Comparison of ENCODE assay signal across 10 cellular contexts in the genomic region with DNA sequence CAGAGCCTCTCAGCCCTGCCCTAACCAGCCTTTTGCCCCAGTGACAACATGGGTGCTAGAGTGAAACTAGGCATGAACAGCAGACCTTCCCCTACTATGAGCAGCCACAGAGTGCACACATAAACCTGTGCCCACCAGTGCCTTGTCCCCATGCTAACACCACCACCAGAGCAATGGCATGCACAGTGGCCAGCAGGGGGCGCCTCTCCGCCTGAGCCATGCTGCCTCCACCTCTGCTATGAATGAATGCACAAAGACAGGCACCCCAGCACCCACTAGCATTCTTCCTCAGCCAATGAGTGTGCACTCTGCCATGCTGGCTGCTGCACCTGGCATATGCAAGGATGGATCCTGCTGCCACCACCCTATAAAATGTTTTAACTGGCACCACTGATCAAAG.
DNase-seq lines count a peak whose midpoint lies in the region; ATAC-seq and TF ChIP-seq lines count a peak whose summit lies in the region.
"Had no signal": no experiment of that assay in that cellular context is flagged by ENCODE, and none has a peak within 500 bp of the region (broad histone marks: within the 10 kb centered on the region; RNA-seq: fewer than 3 reads in every experiment).

No MANE protein-coding gene starts in this region.

- H3K4me1 ChIP-seq in psoas muscle: no peaks in the 10 kb centered on the region

- no peaks in the 10 kb centered on the region for H3K4me1 Mint-ChIP-seq in activated naive CD8-positive, alpha-beta T cell treated with anti-CD3 and anti-CD28 coated beads for 36 hours
- no peaks in the 10 kb centered on the region for H3K4me1 Mint-ChIP-seq in nephron progenitor cell
- no peaks in the 10 kb centered on the region for H3K4me1 Mint-ChIP-seq in T-helper 17 cell

- H3K36me3 Mint-ChIP-seq in activated naive CD8-positive, alpha-beta T cell treated with anti-CD3 and anti-CD28 coated beads for 36 hours: no peaks in the 10 kb centered on the region
- no peaks in the 10 kb centered on the region for H3K36me3 Mint-ChIP-seq in nephron progenitor cell (ENCODE audit: low read depth)
- H3K36me3 Mint-ChIP-seq in T-helper 17 cell (ENCODE audit: low read depth): no peaks in the 10 kb centered on the region

- intact Hi-C loops in psoas muscle (cut with DNase I): no loop called here

- TF ChIP-seq CTCF in GM06990 (IDR thresholded peaks at IDR 0.05; ENCODE audit: insufficient read depth, low read length, poor library complexity, severe bottlenecking) (peak; percentile 45), LNCAP (IDR thresholded peaks at IDR 0.05) (peak; percentile 38; the same call in 1 of the 2 replicates), psoas muscle (IDR thresholded peaks at IDR 0.05) (peak; percentile 20), nephron progenitor cell (IDR thresholded peaks at IDR 0.05) (no peak)

- H3K4me3 ChIP-seq in GM06990 (replicated peaks; ENCODE audit: low read depth, low read length) (no peak overlapping the region), psoas muscle (no peak overlapping the region)

- H3K36me3 ChIP-seq in GM06990 (ENCODE audit: control insufficient read depth, insufficient read depth, low read length): no peaks in the 10 kb centered on the region
- H3K36me3 ChIP-seq in psoas muscle (ENCODE audit: insufficient read depth in 1 of 2, low read depth in 1 of 2): no peaks in the 10 kb centered on the region

- H3K27me3 Mint-ChIP-seq in activated naive CD8-positive, alpha-beta T cell treated with anti-CD3 and anti-CD28 coated beads for 36 hours: no peaks in the 10 kb centered on the region
- no peaks in the 10 kb centered on the region for H3K27me3 Mint-ChIP-seq in nephron progenitor cell (ENCODE audit: low read depth, poor library complexity)
- no peaks in the 10 kb centered on the region for H3K27me3 Mint-ChIP-seq in T-helper 17 cell

- peak; percentile 1 for DNase-seq in GM06990 (ENCODE audit: extremely low read depth, insufficient read length)
- DNase-seq in activated naive CD8-positive, alpha-beta T cell treated with anti-CD3 and anti-CD28 coated beads for 36 hours: peak; percentile 3
- peak in 1 of 2 donors; percentile 44 for DNase-seq in psoas muscle
- DNase-seq in nephron progenitor cell: no peak
- no peak for DNase-seq in T-helper 17 cell
- no peak for DNase-seq in NCI-H510A (lab: John Stamatoyannopoulos, UW)
- DNase-seq: effector memory CD4-positive, alpha-beta T cell; NCI-H2081 treated with DMSO at 0.1 percent for 48 hours had no signal

- H3K27ac ChIP-seq in psoas muscle: no peak overlapping the region

- WGBS in psoas muscle, 3 donors: 8 to 34% (median 31%) methylated on average over 2 of the region's 2 CpGs

- H3K4me3 Mint-ChIP-seq in activated naive CD8-positive, alpha-beta T cell treated with anti-CD3 and anti-CD28 coated beads for 36 hours: no peak overlapping the region
- no peak overlapping the region for H3K4me3 Mint-ChIP-seq in nephron progenitor cell
- H3K4me3 Mint-ChIP-seq in T-helper 17 cell: no peak overlapping the region

- ATAC-seq in psoas muscle (no peak), T-helper 17 cell (no peak), HG02763 (IDR thresholded peaks at IDR 0.05; ENCODE audit: unreplicated experiment) (no peak)

- no peak overlapping the region for H3K27ac Mint-ChIP-seq in activated naive CD8-positive, alpha-beta T cell treated with anti-CD3 and anti-CD28 coated beads for 36 hours
- no peak overlapping the region for H3K27ac Mint-ChIP-seq in nephron progenitor cell
- no peak overlapping the region for H3K27ac Mint-ChIP-seq in T-helper 17 cell

- peaks cover 19% of the 10 kb centered on the region for H3K9me3 ChIP-seq in psoas muscle
- H3K9me3 ChIP-seq in T-helper 17 cell (ENCODE audit: control insufficient read depth, low read length, poor library complexity, severe bottlenecking): no peaks in the 10 kb centered on the region

- H3K27me3 ChIP-seq in GM06990 (replicated peaks; ENCODE audit: control insufficient read depth, insufficient read depth, low read length) (no peaks in the 10 kb centered on the region), psoas muscle (ENCODE audit: insufficient read depth in 3 of 3, low read length in 2 of 3) (no peaks in the 10 kb centered on the region)

- H3K9me3 Mint-ChIP-seq in activated naive CD8-positive, alpha-beta T cell treated with anti-CD3 and anti-CD28 coated beads for 36 hours: peaks cover 10% of the 10 kb centered on the region
- peaks cover 84% of the 10 kb centered on the region for H3K9me3 Mint-ChIP-seq in nephron progenitor cell

Comparison
In these comparisons a context has a peak if more than half of its experiments do, and no peak if none do; other contexts are left out.
1. DNase-seq: peak in GM06990 (single experiment) and activated naive CD8-positive, alpha-beta T cell treated with anti-CD3 and anti-CD28 coated beads for 36 hours (single experiment); none in nephron progenitor cell (single experiment), T-helper 17 cell (0 of 3) and NCI-H510A (single experiment).